ENCODE assay signal across 22 cellular contexts in genomic region chr2:102081600-102081999, GRCh38.
DNase-seq lines count a peak whose midpoint lies in the region; ATAC-seq and TF ChIP-seq lines count a peak whose summit lies in the region.
"Had no signal": no experiment of that assay in that cellular context is flagged by ENCODE, and none has a peak within 500 bp of the region (broad histone marks: within the 10 kb centered on the region; RNA-seq: fewer than 3 reads in every experiment).

No MANE protein-coding gene starts in this region.

- ATAC-seq in CD4-positive, alpha-beta T cell (ENCODE audit: poor library complexity), result no peak
- ATAC-seq in T-helper 17 cell, result no peak
- no peak for ATAC-seq in naive thymus-derived CD4-positive, alpha-beta T cell
- ATAC-seq in GM21529 (IDR thresholded peaks at IDR 0.05; ENCODE audit: unreplicated experiment), result no peak
- no peak for ATAC-seq in HG03469 (IDR thresholded peaks at IDR 0.05; ENCODE audit: unreplicated experiment)
- ATAC-seq: gastroesophageal sphincter, HCT116, left colon, Right ventricle myocardium inferior had no signal

- H3K4me3 Mint-ChIP-seq in CD4-positive, alpha-beta T cell, result peak overlapping the region; percentile 45
- H3K4me3 Mint-ChIP-seq in T-helper 17 cell, result no peak overlapping the region
- H3K4me3 Mint-ChIP-seq in naive thymus-derived CD4-positive, alpha-beta T cell, result peak overlapping the region in 7 of 10 donors; percentile 14 to 77 (median 38)
- H3K4me3 Mint-ChIP-seq: brain had no signal

- no peak overlapping the region for H3K9ac ChIP-seq in BLaER1
- H3K9ac ChIP-seq: KMS-11 had no signal

- DNase-seq in CD4-positive, alpha-beta T cell, result no peak
- no peak for DNase-seq in T-helper 17 cell
- no peak for DNase-seq in naive thymus-derived CD4-positive, alpha-beta T cell
- no peak for DNase-seq in activated effector memory CD4-positive, alpha-beta T cell treated with Interleukin-2 at 50 U/mL for 16 hours
- DNase-seq: activated CD4-positive, CD25-positive, alpha-beta regulatory T cell; activated CD8-positive, alpha-beta memory T cell treated with anti-CD3 and anti-CD28 coated beads, Interleukin-2, amount 50 U/mL, for 4 hours; activated naive CD4-positive, alpha-beta T cell treated with anti-CD3 and anti-CD28 coated beads, Interleukin-2, amount 50 U/mL, for 16 hours; DMS53; left colon; NCI-H146; NCI-H226; NK-92 treated with Interleukin-12 subunit alpha and Interleukin-12 subunit beta, amount 100 ng/mL, for 24 hours; stimulated activated CD4-positive, alpha-beta T cell treated with anti-CD3 and anti-CD28 coated beads, Interleukin-4, amount 100 ng/mL, for 24 hours had no signal

- H3K27me3 Mint-ChIP-seq in CD4-positive, alpha-beta T cell, result no peaks in the 10 kb centered on the region
- H3K27me3 Mint-ChIP-seq in T-helper 17 cell, result no peaks in the 10 kb centered on the region
- peaks cover 0 to 17% (median 0%) of the 10 kb centered on the region in 5 donors for H3K27me3 Mint-ChIP-seq in naive thymus-derived CD4-positive, alpha-beta T cell

- CTCF ChIA-PET in CD4-positive, alpha-beta T cell (lab: Charles Lee), result no interaction called here
- CTCF ChIA-PET in naive thymus-derived CD4-positive, alpha-beta T cell (lab: Charles Lee), result no interaction called here

- no peaks in the 10 kb centered on the region for H4K20me1 ChIP-seq in BLaER1

- H3K4me3 ChIP-seq in BLaER1, result no peak overlapping the region
- no peak overlapping the region for H3K4me3 ChIP-seq in naive thymus-derived CD4-positive, alpha-beta T cell (ENCODE audit: low read length)
- H3K4me3 ChIP-seq: gastroesophageal sphincter, thoracic aorta had no signal

- no peak overlapping the region for H3K27ac ChIP-seq in BLaER1
- no peak overlapping the region for H3K27ac ChIP-seq in CD4-positive, alpha-beta T cell (ENCODE audit: low read depth, low read length)
- H3K27ac ChIP-seq in naive thymus-derived CD4-positive, alpha-beta T cell (ENCODE audit: low read depth, low read length), result no peak overlapping the region
- H3K27ac ChIP-seq: KMS-11 had no signal

- H3K4me1 ChIP-seq in BLaER1, result peaks cover 37% of the 10 kb centered on the region
- H3K4me1 ChIP-seq in naive thymus-derived CD4-positive, alpha-beta T cell (ENCODE audit: control insufficient read depth in 2 of 2, insufficient read depth in 2 of 2, low read length in 2 of 2), result peaks cover 10 to 20% of the 10 kb centered on the region in 2 donors

- H3K9me3 ChIP-seq in BLaER1 (no peaks in the 10 kb centered on the region), T-helper 17 cell (ENCODE audit: control insufficient read depth, low read length, poor library complexity, severe bottlenecking) (no peaks in the 10 kb centered on the region)
- no peaks in the 10 kb centered on the region for H3K9me3 ChIP-seq in CD4-positive, alpha-beta T cell (ENCODE audit: control insufficient read depth, low read length)
- no peaks in the 10 kb centered on the region for H3K9me3 ChIP-seq in naive thymus-derived CD4-positive, alpha-beta T cell (ENCODE audit: control insufficient read depth in 2 of 3, low read length in 3 of 3)
- H3K9me3 ChIP-seq: gastroesophageal sphincter, thoracic aorta had no signal

- no peak for TF ChIP-seq CTCF in CD4-positive, alpha-beta T cell (IDR thresholded peaks at IDR 0.05)

- H3K36me3 Mint-ChIP-seq in CD4-positive, alpha-beta T cell (ENCODE audit: low read depth), result no peaks in the 10 kb centered on the region
- H3K36me3 Mint-ChIP-seq in T-helper 17 cell (ENCODE audit: low read depth), result no peaks in the 10 kb centered on the region
- H3K36me3 Mint-ChIP-seq in naive thymus-derived CD4-positive, alpha-beta T cell, result peaks cover 0 to 6% (median 0%) of the 10 kb centered on the region in 5 donors
- H3K36me3 Mint-ChIP-seq: brain had no signal

- peaks cover 44% of the 10 kb centered on the region for H3K4me1 Mint-ChIP-seq in CD4-positive, alpha-beta T cell (ENCODE audit: low read depth)
- peaks cover 29% of the 10 kb centered on the region for H3K4me1 Mint-ChIP-seq in T-helper 17 cell
- peaks cover 19 to 49% (median 45%) of the 10 kb centered on the region in 7 donors for H3K4me1 Mint-ChIP-seq in naive thymus-derived CD4-positive, alpha-beta T cell

- H3K27me3 ChIP-seq in BLaER1, result no peaks in the 10 kb centered on the region
- H3K27me3 ChIP-seq in CD4-positive, alpha-beta T cell (ENCODE audit: control insufficient read depth, insufficient read depth, low read length), result no peaks in the 10 kb centered on the region
- no peaks in the 10 kb centered on the region for H3K27me3 ChIP-seq in naive thymus-derived CD4-positive, alpha-beta T cell (ENCODE audit: control insufficient read depth in 2 of 2, insufficient read depth in 2 of 2, low read length in 2 of 2)
- H3K27me3 ChIP-seq: gastroesophageal sphincter had no signal

- H3K4me2 ChIP-seq in BLaER1, result peak overlapping the region; percentile 68
- H3K4me2 ChIP-seq: KMS-11 had no signal

- intact Hi-C loops in CD4-positive, alpha-beta T cell (cut with DNase I, micrococcal nuclease), result loop anchor here in 1 of 2 experiments (5.0 kb wide), 1 partner anchor 59 kb away; no protein-coding TSS in a partner anchor
- intact Hi-C loops in naive thymus-derived CD4-positive, alpha-beta T cell (cut with micrococcal nuclease), result loop anchor here (5.0 kb wide), 5 partner anchors 49 to 176 kb away; no protein-coding TSS in a partner anchor

- no peaks in the 10 kb centered on the region for H3K9me3 Mint-ChIP-seq in CD4-positive, alpha-beta T cell
- H3K9me3 Mint-ChIP-seq in naive thymus-derived CD4-positive, alpha-beta T cell, result peaks cover 0 to 6% (median 0%) of the 10 kb centered on the region in 11 donors

- POLR2A ChIA-PET in CD4-positive, alpha-beta T cell (lab: Charles Lee), result no interaction called here
- POLR2A ChIA-PET in naive thymus-derived CD4-positive, alpha-beta T cell (lab: Charles Lee), result no interaction called here

- H3K36me3 ChIP-seq in BLaER1, result no peaks in the 10 kb centered on the region
- H3K36me3 ChIP-seq in naive thymus-derived CD4-positive, alpha-beta T cell (ENCODE audit: control insufficient read depth in 2 of 3, insufficient read depth in 3 of 3, low read length in 3 of 3), result no peaks in the 10 kb centered on the region
- H3K36me3 ChIP-seq: gastroesophageal sphincter, thoracic aorta had no signal

- peak overlapping the region; percentile 75 for H3K27ac Mint-ChIP-seq in CD4-positive, alpha-beta T cell
- H3K27ac Mint-ChIP-seq in T-helper 17 cell, result peak overlapping the region; percentile 96
- H3K27ac Mint-ChIP-seq in naive thymus-derived CD4-positive, alpha-beta T cell, result peak overlapping the region in 8 of 9 donors; percentile 31 to 88 (median 76)
- H3K27ac Mint-ChIP-seq: brain had no signal
